35 cellular contexts compared by ENCODE assay signal in genomic region chr10:37268266-37268665, GRCh38.
DNase-seq lines count a peak whose midpoint lies in the region; ATAC-seq, FAIRE-seq and TF ChIP-seq lines count a peak whose summit lies in the region.
"Had no signal": no experiment of that assay in that cellular context is flagged by ENCODE, and none has a peak within 500 bp of the region (broad histone marks: within the 10 kb centered on the region; RNA-seq: fewer than 3 reads in every experiment).

No MANE protein-coding gene starts in this region.

- H4K12ac ChIP-seq in trophoblast cell (ENCODE audit: low read depth, low read length) = no peak overlapping the region

- no peak overlapping the region for H3K9ac ChIP-seq in trophoblast cell (ENCODE audit: low read length)
- H3K9ac ChIP-seq in neural progenitor cell = no peak overlapping the region
- H3K9ac ChIP-seq: BLaER1; BLaER1 treated with 17β-estradiol and CSF1 and Interleukin-3, amounts not matched to agents 10 nM and 100 nM had no signal

- ATAC-seq in A549 (no peak), GM18907 (IDR thresholded peaks at IDR 0.05; ENCODE audit: unreplicated experiment) (no peak)
- ATAC-seq: CD8-positive, alpha-beta T cell had no signal

- peaks cover 24% of the 10 kb centered on the region for H3K9me3 Mint-ChIP-seq in neural progenitor cell

- no peak overlapping the region for H3K14ac ChIP-seq in trophoblast cell (ENCODE audit: low read length)

- H3K79me2 ChIP-seq in trophoblast cell (ENCODE audit: control insufficient read depth, insufficient read depth, low read length, poor library complexity) (no peaks in the 10 kb centered on the region), neural progenitor cell (ENCODE audit: low read depth) (no peaks in the 10 kb centered on the region)

- TF ChIP-seq EP300 in A549 (IDR thresholded peaks at IDR 0.05) = no peak

- no peak overlapping the region for H2AFZ ChIP-seq in trophoblast cell (ENCODE audit: insufficient read depth, low read length, poor library complexity)
- no peak overlapping the region for H2AFZ ChIP-seq in neural progenitor cell (replicated peaks)

- no peak overlapping the region for H2AK5ac ChIP-seq in trophoblast cell (ENCODE audit: low read length)

- no peak for FAIRE-seq in A549 (lab: Jason Lieb, UNC)
- FAIRE-seq in small intestine (lab: Jason Lieb, UNC) = no peak
- FAIRE-seq: A204.1, D721Med had no signal

- H3K36me3 ChIP-seq in trophoblast cell (ENCODE audit: control insufficient read depth in 1 of 2, insufficient read depth in 2 of 2, low read length in 2 of 2) (no peaks in the 10 kb centered on the region), neural progenitor cell (no peaks in the 10 kb centered on the region), small intestine (ENCODE audit: control insufficient read depth in 2 of 2, insufficient read depth in 2 of 2, low read length in 2 of 2) (no peaks in the 10 kb centered on the region)
- H3K36me3 ChIP-seq: BE2C; BLaER1; BLaER1 treated with 17β-estradiol and CSF1 and Interleukin-3, amounts not matched to agents 10 nM and 100 nM had no signal

- TF ChIP-seq RAD21 in A549 (conservative IDR thresholded peaks at IDR 0.05 in 1 of 2, IDR thresholded peaks at IDR 0.05 in 1 of 2) = no peak

- peaks cover 2% of the 10 kb centered on the region for H3K27me3 Mint-ChIP-seq in neural progenitor cell (ENCODE audit: insufficient read depth, low read depth)
- H3K27me3 Mint-ChIP-seq: B cell; CD4-positive, alpha-beta memory T cell; CD4-positive, alpha-beta T cell; CD4-positive, CD25-positive, alpha-beta regulatory T cell; CD8-positive, alpha-beta memory T cell had no signal

- H2BK12ac ChIP-seq in trophoblast cell (ENCODE audit: low read length) = no peak overlapping the region

- H2BK5ac ChIP-seq in trophoblast cell (ENCODE audit: low read depth, low read length, poor library complexity) = no peak overlapping the region

- WGBS in A549 (ENCODE audit: missing lambda C conversion rate) = 61% methylated on average over 3 of the region's 3 CpGs
- WGBS in trophoblast cell (ENCODE audit: extremely low coverage, insufficient coverage, insufficient read length) = no CpG with 5 or more reads among the region's 3 CpGs
- 61 to 63% (median 62%) methylated on average over 3 of the region's 3 CpGs for whole genome bisulfite sequencing in small intestine, 3 donors

- H3K27ac ChIP-seq in A549 = no peak overlapping the region
- H3K27ac ChIP-seq in trophoblast cell (ENCODE audit: low read depth, low read length) = no peak overlapping the region
- no peak overlapping the region for H3K27ac ChIP-seq in neural progenitor cell
- H3K27ac ChIP-seq in small intestine (ENCODE audit: low read depth in 1 of 2, low read length in 1 of 2) = no peak overlapping the region
- H3K27ac ChIP-seq: 22Rv1; BLaER1; BLaER1 treated with 17β-estradiol and CSF1 and Interleukin-3, amounts not matched to agents 10 nM and 100 nM had no signal

- no peaks in the 10 kb centered on the region for H3F3A ChIP-seq in neural progenitor cell (ENCODE audit: low read depth)

- H3K36me3 Mint-ChIP-seq in neural progenitor cell = no peaks in the 10 kb centered on the region
- H3K36me3 Mint-ChIP-seq: CD14-positive monocyte; CD4-positive, alpha-beta memory T cell; CD4-positive, CD25-positive, alpha-beta regulatory T cell; CD8-positive, alpha-beta memory T cell; CD8-positive, alpha-beta T cell had no signal

- POLR2A ChIA-PET in A549 (lab: Yijun Ruan, JAX) = no interaction called here

- CTCF ChIA-PET in A549 (lab: Yijun Ruan, JAX) = no interaction called here

- no peaks in the 10 kb centered on the region; the same call in 2 of the 3 replicates for H3K9me3 ChIP-seq in A549
- peaks cover 18% of the 10 kb centered on the region for H3K9me3 ChIP-seq in trophoblast cell (ENCODE audit: insufficient read depth, low read depth, low read length)
- peaks cover 19% of the 10 kb centered on the region for H3K9me3 ChIP-seq in neural progenitor cell (ENCODE audit: low read depth)
- H3K9me3 ChIP-seq in small intestine (ENCODE audit: control insufficient read depth, low read depth) = no peaks in the 10 kb centered on the region
- H3K9me3 ChIP-seq: BE2C; BLaER1; BLaER1 treated with 17β-estradiol and CSF1 and Interleukin-3, amounts not matched to agents 10 nM and 100 nM; Caco-2 had no signal

- H3K27ac Mint-ChIP-seq in neural progenitor cell = no peak overlapping the region
- H3K27ac Mint-ChIP-seq: B cell; CD14-positive monocyte; CD4-positive, alpha-beta memory T cell; CD4-positive, alpha-beta T cell; CD4-positive, CD25-positive, alpha-beta regulatory T cell; CD8-positive, alpha-beta memory T cell; CD8-positive, alpha-beta T cell had no signal

- no peak overlapping the region for H3K23ac ChIP-seq in trophoblast cell (ENCODE audit: low read length)

- H3K79me1 ChIP-seq in trophoblast cell (ENCODE audit: low read length) = no peaks in the 10 kb centered on the region

- no peak for TF ChIP-seq CTCF in A549 (IDR thresholded peaks at IDR 0.05)
- no peak for TF ChIP-seq CTCF in neural progenitor cell (IDR thresholded peaks at IDR 0.05)

- H4K8ac ChIP-seq in trophoblast cell (ENCODE audit: low read depth, low read length) = no peak overlapping the region

- no peaks in the 10 kb centered on the region for H4K20me1 ChIP-seq in neural progenitor cell (ENCODE audit: low read depth)
- H4K20me1 ChIP-seq: BLaER1; BLaER1 treated with 17β-estradiol and CSF1 and Interleukin-3, amounts not matched to agents 10 nM and 100 nM had no signal

- no peaks in the 10 kb centered on the region for H3K27me3 ChIP-seq in trophoblast cell (ENCODE audit: insufficient read depth, low read length)
- H3K27me3 ChIP-seq in neural progenitor cell = no peaks in the 10 kb centered on the region
- H3K27me3 ChIP-seq in small intestine (ENCODE audit: control insufficient read depth in 2 of 2, insufficient read depth in 2 of 2, low read length in 2 of 2) = no peaks in the 10 kb centered on the region
- H3K27me3 ChIP-seq: BE2C; BLaER1; BLaER1 treated with 17β-estradiol and CSF1 and Interleukin-3, amounts not matched to agents 10 nM and 100 nM had no signal

- H3K4ac ChIP-seq in trophoblast cell (ENCODE audit: low read depth, low read length) = no peak overlapping the region

- H3K4me2 ChIP-seq in A549 = no peak overlapping the region
- H3K4me2 ChIP-seq in trophoblast cell (ENCODE audit: low read length) = no peak overlapping the region
- no peak overlapping the region for H3K4me2 ChIP-seq in neural progenitor cell
- H3K4me2 ChIP-seq: BLaER1; BLaER1 treated with 17β-estradiol and CSF1 and Interleukin-3, amounts not matched to agents 10 nM and 100 nM had no signal

- no peaks in the 10 kb centered on the region for H3K4me1 Mint-ChIP-seq in neural progenitor cell
- H3K4me1 Mint-ChIP-seq: B cell; CD14-positive monocyte; CD4-positive, alpha-beta memory T cell; CD4-positive, CD25-positive, alpha-beta regulatory T cell; CD8-positive, alpha-beta memory T cell had no signal

- no peak overlapping the region for H4K91ac ChIP-seq in trophoblast cell (ENCODE audit: low read depth, low read length)

- TF ChIP-seq POLR2A in A549 (IDR thresholded peaks at IDR 0.05; ENCODE audit: low read length) = no peak

- no peak for DNase-seq in A549 (ENCODE audit: low read depth in 1 of 2, low spot score in 1 of 2)
- DNase-seq in NCI-H82 (lab: John Stamatoyannopoulos, UW) = peak; percentile 63
- peak; percentile 43 for DNase-seq in NCI-H82 treated with DMSO at 0.1 percent for 48 hours (lab: John Stamatoyannopoulos, UW; ENCODE audit: unreplicated experiment)
- peak; percentile 57 to 91 for DNase-seq in trophoblast cell
- DNase-seq in neural progenitor cell (ENCODE audit: low spot score) = no peak
- DNase-seq in small intestine = no peak
- DNase-seq in NCI-H446 treated with DMSO at 0.1 percent for 48 hours (lab: John Stamatoyannopoulos, UW) = no peak
- DNase-seq: 8988T; ACHN; AML-193; BE2C; C1 segment of cervical spinal cord; Caco-2; Calu3; CD4-positive, alpha-beta memory T cell; CD4-positive, alpha-beta T cell; CD4-positive, CD25-positive, alpha-beta regulatory T cell; CD8-positive, alpha-beta memory T cell; CD8-positive, alpha-beta T cell; COR-L47; DMS 273 treated with DMSO at 0.1 percent for 48 hours; DMS153; DMS53; DMS79; DMS79 treated with DMSO at 0.1 percent for 48 hours; DND-41; EL had no signal

- H3K4me3 ChIP-seq in A549 (no peak overlapping the region), trophoblast cell (ENCODE audit: low read depth, low read length) (no peak overlapping the region), neural progenitor cell (no peak overlapping the region), small intestine (ENCODE audit: low read depth in 1 of 2, low read length in 2 of 2) (no peak overlapping the region)
- H3K4me3 ChIP-seq: BLaER1; BLaER1 treated with 17β-estradiol and CSF1 and Interleukin-3, amounts not matched to agents 10 nM and 100 nM had no signal

- no peak overlapping the region for H3K18ac ChIP-seq in trophoblast cell (ENCODE audit: low read length)

- H3K4me3 Mint-ChIP-seq in neural progenitor cell = no peak overlapping the region
- H3K4me3 Mint-ChIP-seq: B cell; CD14-positive monocyte; CD4-positive, alpha-beta memory T cell; CD4-positive, alpha-beta T cell; CD4-positive, CD25-positive, alpha-beta regulatory T cell; CD8-positive, alpha-beta memory T cell; CD8-positive, alpha-beta T cell had no signal

- H2BK120ac ChIP-seq in trophoblast cell (ENCODE audit: insufficient read depth, low read length, poor library complexity) = no peak overlapping the region

- H3K4me1 ChIP-seq in A549 (peaks cover 16% of the 10 kb centered on the region; the same call in 2 of the 3 replicates), trophoblast cell (ENCODE audit: control insufficient read depth in 1 of 2, insufficient read depth in 2 of 2, low read length in 2 of 2) (no peaks in the 10 kb centered on the region), neural progenitor cell (no peaks in the 10 kb centered on the region), small intestine (ENCODE audit: control insufficient read depth in 2 of 2, insufficient read depth in 1 of 2, low read depth in 1 of 2, low read length in 1 of 2) (no peaks in the 10 kb centered on the region)
- H3K4me1 ChIP-seq: BE2C, BLaER1, Caco-2 had no signal

TF ChIP-seq in A549, 52 proteins besides CTCF, POLR2A, EP300 and RAD21:
- TF ChIP-seq ZFP36 (IDR thresholded peaks at IDR 0.05; ENCODE audit: borderline replicate concordance, partially characterized antibody) (no peak), SMC3 (IDR thresholded peaks at IDR 0.05) (no peak), FOSB (CRISPR knock-in tag; IDR thresholded peaks at IDR 0.05) (no peak), MAFK (IDR thresholded peaks at IDR 0.05; ENCODE audit: partially characterized antibody) (peak; percentile 34), FOSL2 (IDR thresholded peaks at IDR 0.05) (no peak), FOSL2 (CRISPR knock-in tag; IDR thresholded peaks at IDR 0.05) (no peak), MAX (IDR thresholded peaks at IDR 0.05) (no peak), RCOR1 (IDR thresholded peaks at IDR 0.05; ENCODE audit: low read depth, low read length) (no peak)

Comparison
In these comparisons a context has a peak if more than half of its experiments do, and no peak if none do; other contexts are left out.
1. DNase-seq: peak in NCI-H82 (single experiment), NCI-H82 treated with DMSO at 0.1 percent for 48 hours (single experiment) and trophoblast cell (2 of 2); none in A549 (0 of 2), neural progenitor cell (single experiment), small intestine (single experiment) and NCI-H446 treated with DMSO at 0.1 percent for 48 hours (single experiment).